15 cellular contexts compared by ENCODE assay signal in the genomic region with DNA sequence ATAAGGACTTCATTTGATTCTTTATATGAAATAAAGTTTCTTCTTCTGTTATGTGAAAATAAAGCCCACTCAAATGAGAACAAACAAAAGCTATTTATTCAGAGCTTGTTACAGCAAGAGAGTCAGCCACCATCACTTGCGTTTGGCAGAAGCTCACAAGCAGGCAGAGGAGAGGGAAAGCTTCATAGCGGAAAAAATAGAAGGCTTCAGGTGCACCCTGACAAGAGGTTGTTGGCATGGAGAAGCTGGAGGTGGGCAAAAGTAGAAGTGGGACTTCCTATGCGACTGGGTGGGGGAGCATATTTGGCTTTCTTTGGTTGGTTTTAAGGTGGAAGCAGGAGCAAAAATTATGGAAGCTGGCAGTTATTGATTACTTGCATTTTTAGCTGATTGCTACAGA.
DNase-seq lines count a peak whose midpoint lies in the region; ATAC-seq and TF ChIP-seq lines count a peak whose summit lies in the region.
"Had no signal": no experiment of that assay in that cellular context is flagged by ENCODE, and none has a peak within 500 bp of the region (broad histone marks: within the 10 kb centered on the region; RNA-seq: fewer than 3 reads in every experiment).

No MANE protein-coding gene starts in this region.

- no peak overlapping the region for H3K4me3 ChIP-seq in neuronal stem cell (ENCODE audit: low read length in 2 of 2)
- no peak overlapping the region for H3K4me3 ChIP-seq in naive thymus-derived CD4-positive, alpha-beta T cell (ENCODE audit: low read length)
- H3K4me3 ChIP-seq: Peyer's patch had no signal

- H3K36me3 ChIP-seq in neuronal stem cell (replicated peaks in 1 of 2; ENCODE audit: control insufficient read depth in 2 of 2, insufficient read depth in 2 of 2, low read length in 2 of 2) = no peaks in the 10 kb centered on the region
- no peaks in the 10 kb centered on the region for H3K36me3 ChIP-seq in naive thymus-derived CD4-positive, alpha-beta T cell (ENCODE audit: control insufficient read depth in 2 of 3, insufficient read depth in 3 of 3, low read length in 3 of 3)
- H3K36me3 ChIP-seq: Peyer's patch had no signal

- no peak for TF ChIP-seq CTCF in VCaP (conservative IDR thresholded peaks at IDR 0.05)

- intact Hi-C loops in naive thymus-derived CD4-positive, alpha-beta T cell (cut with micrococcal nuclease) = no loop called here

- no peak overlapping the region for H2BK15ac ChIP-seq in neuronal stem cell (ENCODE audit: low read length)

- no peaks in the 10 kb centered on the region for H3K9me3 ChIP-seq in neuronal stem cell (replicated peaks in 1 of 2; ENCODE audit: control insufficient read depth in 2 of 2, insufficient read depth in 1 of 2, low read depth in 1 of 2, low read length in 2 of 2)
- H3K9me3 ChIP-seq in naive thymus-derived CD4-positive, alpha-beta T cell (ENCODE audit: control insufficient read depth in 2 of 3, low read length in 3 of 3) = no peaks in the 10 kb centered on the region
- H3K9me3 ChIP-seq: Peyer's patch had no signal

- peaks cover 0 to 3% (median 0%) of the 10 kb centered on the region in 5 donors for H3K27me3 Mint-ChIP-seq in naive thymus-derived CD4-positive, alpha-beta T cell

- H4K91ac ChIP-seq in neuronal stem cell (ENCODE audit: low read depth, low read length, poor library complexity) = no peak overlapping the region

- H2BK12ac ChIP-seq in neuronal stem cell (ENCODE audit: low read length) = no peak overlapping the region

- no peak overlapping the region for H2BK120ac ChIP-seq in neuronal stem cell (ENCODE audit: low read depth, low read length)

- no peak overlapping the region for H3K9ac ChIP-seq in neuronal stem cell (ENCODE audit: low read depth, low read length, poor library complexity)

- no peak overlapping the region for H4K8ac ChIP-seq in neuronal stem cell (ENCODE audit: low read depth, low read length)

- no peak overlapping the region for H3K23ac ChIP-seq in neuronal stem cell (ENCODE audit: low read depth, low read length, poor library complexity)

- H3K36me3 Mint-ChIP-seq in naive thymus-derived CD4-positive, alpha-beta T cell = no peaks in the 10 kb centered on the region
- H3K36me3 Mint-ChIP-seq: CD8-positive, alpha-beta T cell had no signal

- POLR2A ChIA-PET in naive thymus-derived CD4-positive, alpha-beta T cell (lab: Charles Lee) = no interaction called here

- H3K9me3 Mint-ChIP-seq in naive thymus-derived CD4-positive, alpha-beta T cell = peaks cover 0 to 2% (median 0%) of the 10 kb centered on the region in 11 donors

- H3K14ac ChIP-seq in neuronal stem cell (ENCODE audit: low read length) = no peak overlapping the region

- CTCF ChIA-PET in naive thymus-derived CD4-positive, alpha-beta T cell (lab: Charles Lee) = no interaction called here

- no peaks in the 10 kb centered on the region for H3K79me1 ChIP-seq in neuronal stem cell (ENCODE audit: low read depth, low read length)

- no peak overlapping the region for H3K4ac ChIP-seq in neuronal stem cell (ENCODE audit: low read length)

- DNase-seq in DMS53 (lab: John Stamatoyannopoulos, UW) (peak; percentile 29), DMS53 treated with DMSO at 0.1 percent for 48 hours (lab: John Stamatoyannopoulos, UW; ENCODE audit: unreplicated experiment) (no peak), NCI-H1417 treated with DMSO at 0.1 percent for 48 hours (lab: John Stamatoyannopoulos, UW) (peak; percentile 90), neuronal stem cell (ENCODE audit: low spot score) (no peak), activated gamma-delta T cell treated with Interleukin-2 at 50 U/mL for 16 hours (no peak), midbrain (lab: John Stamatoyannopoulos, UW) (no peak)
- DNase-seq in naive thymus-derived CD4-positive, alpha-beta T cell = no peak
- DNase-seq: CD8-positive, alpha-beta T cell; GOT3; NCI-H1694; NCI-H446; Peyer's patch had no signal

- H2AK5ac ChIP-seq in neuronal stem cell (ENCODE audit: low read depth, low read length) = no peak overlapping the region

- ATAC-seq in naive thymus-derived CD4-positive, alpha-beta T cell = no peak
- ATAC-seq: CD8-positive, alpha-beta T cell; Right ventricle myocardium inferior had no signal

- no peaks in the 10 kb centered on the region for H3K4me1 Mint-ChIP-seq in naive thymus-derived CD4-positive, alpha-beta T cell

- 0 out of 2 replicates have a peak overlapping the region, but pooled peaks have one; percentile 0 for H3K27ac ChIP-seq in VCaP
- H3K27ac ChIP-seq in neuronal stem cell (replicated peaks; ENCODE audit: low read length) = no peak overlapping the region
- no peak overlapping the region for H3K27ac ChIP-seq in naive thymus-derived CD4-positive, alpha-beta T cell (ENCODE audit: low read depth, low read length)
- H3K27ac ChIP-seq: 22Rv1, Peyer's patch had no signal

- WGBS in neuronal stem cell (ENCODE audit: extremely low coverage in 2 of 2, insufficient read length in 2 of 2, insufficient replicate concordance in 1 of 2), 2 donors = no CpG with 5 or more reads among the region's 3 CpGs

- H2BK5ac ChIP-seq in neuronal stem cell (ENCODE audit: low read length) = no peak overlapping the region

- no peak overlapping the region for H3K18ac ChIP-seq in neuronal stem cell (ENCODE audit: low read length)

- no peaks in the 10 kb centered on the region for H3K27me3 ChIP-seq in neuronal stem cell (ENCODE audit: control insufficient read depth in 3 of 3, insufficient read depth in 3 of 3, low read depth in 1 of 3, low read length in 3 of 3)
- H3K27me3 ChIP-seq in naive thymus-derived CD4-positive, alpha-beta T cell (ENCODE audit: control insufficient read depth in 2 of 2, insufficient read depth in 2 of 2, low read length in 2 of 2) = no peaks in the 10 kb centered on the region
- H3K27me3 ChIP-seq: Peyer's patch had no signal

- H3K27ac Mint-ChIP-seq in naive thymus-derived CD4-positive, alpha-beta T cell = no peak overlapping the region
- H3K27ac Mint-ChIP-seq: CD8-positive, alpha-beta T cell had no signal

- H3K4me2 ChIP-seq in neuronal stem cell (ENCODE audit: insufficient read depth, low read length, poor library complexity, severe bottlenecking) = no peak overlapping the region

- H3K4me3 Mint-ChIP-seq in naive thymus-derived CD4-positive, alpha-beta T cell = no peak overlapping the region
- H3K4me3 Mint-ChIP-seq: CD8-positive, alpha-beta T cell had no signal

- H3K4me1 ChIP-seq in neuronal stem cell (ENCODE audit: control insufficient read depth in 2 of 2, insufficient read depth in 1 of 2, low read depth in 1 of 2, low read length in 2 of 2) = no peaks in the 10 kb centered on the region
- no peaks in the 10 kb centered on the region for H3K4me1 ChIP-seq in naive thymus-derived CD4-positive, alpha-beta T cell (ENCODE audit: control insufficient read depth in 2 of 2, insufficient read depth in 2 of 2, low read length in 2 of 2)
- H3K4me1 ChIP-seq: Peyer's patch had no signal

- peak overlapping the region; percentile 28 for H2AFZ ChIP-seq in neuronal stem cell (ENCODE audit: low read length)

Comparison
In these comparisons a context has a peak if more than half of its experiments do, and no peak if none do; other contexts are left out.
1. DNase-seq: peak in DMS53 (single experiment) and NCI-H1417 treated with DMSO at 0.1 percent for 48 hours (single experiment); none in DMS53 treated with DMSO at 0.1 percent for 48 hours (single experiment), neuronal stem cell (single experiment), activated gamma-delta T cell treated with Interleukin-2 at 50 U/mL for 16 hours (single experiment), midbrain (single experiment) and naive thymus-derived CD4-positive, alpha-beta T cell (0 of 9).